1 cellular context compared by ENCODE assay signal in genomic region chr21:42734323-42734971, GRCh38.
TF ChIP-seq lines count a peak whose summit lies in the region.

No MANE protein-coding gene starts in this region.

TF ChIP-seq in HepG2, 621 proteins besides CTCF, POLR2A, EP300 and RAD21 (continued from another document and continues in another):
- no peak for TF ChIP-seq AKNA (CRISPR knock-in tag; IDR thresholded peaks at IDR 0.05; ENCODE audit: borderline replicate concordance)
- TF ChIP-seq POGZ (CRISPR knock-in tag; IDR thresholded peaks at IDR 0.05): no peak
- TF ChIP-seq ATF7-NPFF (CRISPR knock-in tag; IDR thresholded peaks at IDR 0.05; ENCODE audit: low read depth): no peak
- TF ChIP-seq, protein P1, sequence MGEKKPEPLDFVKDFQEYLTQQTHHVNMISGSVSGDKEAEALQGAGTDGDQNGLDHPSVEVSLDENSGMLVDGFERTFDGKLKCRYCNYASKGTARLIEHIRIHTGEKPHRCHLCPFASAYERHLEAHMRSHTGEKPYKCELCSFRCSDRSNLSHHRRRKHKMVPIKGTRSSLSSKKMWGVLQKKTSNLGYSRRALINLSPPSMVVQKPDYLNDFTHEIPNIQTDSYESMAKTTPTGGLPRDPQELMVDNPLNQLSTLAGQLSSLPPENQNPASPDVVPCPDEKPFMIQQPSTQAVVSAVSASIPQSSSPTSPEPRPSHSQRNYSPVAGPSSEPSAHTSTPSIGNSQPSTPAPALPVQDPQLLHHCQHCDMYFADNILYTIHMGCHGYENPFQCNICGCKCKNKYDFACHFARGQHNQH (CRISPR knock-in tag; IDR thresholded peaks at IDR 0.05): no peak; the same call in 1 of the 2 replicates
- TF ChIP-seq ZIK1 (CRISPR knock-in tag; IDR thresholded peaks at IDR 0.05; ENCODE audit: borderline replicate concordance, low read depth): no peak
- TF ChIP-seq ZBTB10 (CRISPR knock-in tag; IDR thresholded peaks at IDR 0.05; ENCODE audit: borderline replicate concordance): no peak
- no peak for TF ChIP-seq CBX2 (IDR thresholded peaks at IDR 0.05; ENCODE audit: low read depth, low read length)
- TF ChIP-seq CBX2 (CRISPR knock-in tag; IDR thresholded peaks at IDR 0.05; ENCODE audit: low read depth): no peak
- TF ChIP-seq MEF2D (CRISPR knock-in tag; IDR thresholded peaks at IDR 0.05): peak; percentile 94
- TF ChIP-seq ELF4 (CRISPR knock-in tag; IDR thresholded peaks at IDR 0.05; ENCODE audit: borderline replicate concordance): no peak
- 0 out of 2 replicates have a peak, but pooled peaks have one; percentile 56 for TF ChIP-seq SNAPC2 (CRISPR knock-in tag; IDR thresholded peaks at IDR 0.05)
- TF ChIP-seq, protein P2, sequence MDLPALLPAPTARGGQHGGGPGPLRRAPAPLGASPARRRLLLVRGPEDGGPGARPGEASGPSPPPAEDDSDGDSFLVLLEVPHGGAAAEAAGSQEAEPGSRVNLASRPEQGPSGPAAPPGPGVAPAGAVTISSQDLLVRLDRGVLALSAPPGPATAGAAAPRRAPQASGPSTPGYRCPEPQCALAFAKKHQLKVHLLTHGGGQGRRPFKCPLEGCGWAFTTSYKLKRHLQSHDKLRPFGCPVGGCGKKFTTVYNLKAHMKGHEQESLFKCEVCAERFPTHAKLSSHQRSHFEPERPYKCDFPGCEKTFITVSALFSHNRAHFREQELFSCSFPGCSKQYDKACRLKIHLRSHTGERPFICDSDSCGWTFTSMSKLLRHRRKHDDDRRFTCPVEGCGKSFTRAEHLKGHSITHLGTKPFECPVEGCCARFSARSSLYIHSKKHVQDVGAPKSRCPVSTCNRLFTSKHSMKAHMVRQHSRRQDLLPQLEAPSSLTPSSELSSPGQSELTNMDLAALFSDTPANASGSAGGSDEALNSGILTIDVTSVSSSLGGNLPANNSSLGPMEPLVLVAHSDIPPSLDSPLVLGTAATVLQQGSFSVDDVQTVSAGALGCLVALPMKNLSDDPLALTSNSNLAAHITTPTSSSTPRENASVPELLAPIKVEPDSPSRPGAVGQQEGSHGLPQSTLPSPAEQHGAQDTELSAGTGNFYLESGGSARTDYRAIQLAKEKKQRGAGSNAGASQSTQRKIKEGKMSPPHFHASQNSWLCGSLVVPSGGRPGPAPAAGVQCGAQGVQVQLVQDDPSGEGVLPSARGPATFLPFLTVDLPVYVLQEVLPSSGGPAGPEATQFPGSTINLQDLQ (CRISPR knock-in tag; IDR thresholded peaks at IDR 0.05): no peak
- TF ChIP-seq JUN (CRISPR knock-in tag; IDR thresholded peaks at IDR 0.05): 0 out of 2 replicates have a peak, but pooled peaks have one; percentile 61
- TF ChIP-seq SOX5 (CRISPR knock-in tag; IDR thresholded peaks at IDR 0.05; ENCODE audit: borderline replicate concordance): peak; percentile 87
- no peak for TF ChIP-seq SP4 (CRISPR knock-in tag; IDR thresholded peaks at IDR 0.05)
- no peak for TF ChIP-seq HNRNPH1 (optimal IDR thresholded peaks at IDR 0.05; ENCODE audit: low read depth, low read length)
- no peak for TF ChIP-seq SRSF1 (optimal IDR thresholded peaks at IDR 0.05; ENCODE audit: low read depth, low read length)
- TF ChIP-seq ZGPAT (CRISPR knock-in tag; IDR thresholded peaks at IDR 0.05): peak; percentile 71
- TF ChIP-seq ATM (IDR thresholded peaks at IDR 0.05; ENCODE audit: borderline replicate concordance): no peak
- TF ChIP-seq ZNF367 (CRISPR knock-in tag; IDR thresholded peaks at IDR 0.05; ENCODE audit: borderline replicate concordance): no peak
- TF ChIP-seq EHMT2 (IDR thresholded peaks at IDR 0.05; ENCODE audit: borderline replicate concordance, low read depth, low read length): no peak; the same call in 1 of the 2 replicates
- TF ChIP-seq ZSCAN12 (CRISPR knock-in tag; IDR thresholded peaks at IDR 0.05): no peak
- TF ChIP-seq REL (CRISPR knock-in tag; conservative IDR thresholded peaks at IDR 0.05): no peak
- TF ChIP-seq MTERF4 (CRISPR knock-in tag; IDR thresholded peaks at IDR 0.05): no peak
- no peak for TF ChIP-seq ZNF550 (CRISPR knock-in tag; IDR thresholded peaks at IDR 0.05; ENCODE audit: borderline replicate concordance)
- TF ChIP-seq ZNF660 (CRISPR knock-in tag; IDR thresholded peaks at IDR 0.05; ENCODE audit: borderline replicate concordance, low read depth): no peak
- no peak for TF ChIP-seq ZNF772 (CRISPR knock-in tag; IDR thresholded peaks at IDR 0.05)
- TF ChIP-seq, protein P3, sequence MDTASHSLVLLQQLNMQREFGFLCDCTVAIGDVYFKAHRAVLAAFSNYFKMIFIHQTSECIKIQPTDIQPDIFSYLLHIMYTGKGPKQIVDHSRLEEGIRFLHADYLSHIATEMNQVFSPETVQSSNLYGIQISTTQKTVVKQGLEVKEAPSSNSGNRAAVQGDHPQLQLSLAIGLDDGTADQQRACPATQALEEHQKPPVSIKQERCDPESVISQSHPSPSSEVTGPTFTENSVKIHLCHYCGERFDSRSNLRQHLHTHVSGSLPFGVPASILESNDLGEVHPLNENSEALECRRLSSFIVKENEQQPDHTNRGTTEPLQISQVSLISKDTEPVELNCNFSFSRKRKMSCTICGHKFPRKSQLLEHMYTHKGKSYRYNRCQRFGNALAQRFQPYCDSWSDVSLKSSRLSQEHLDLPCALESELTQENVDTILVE (CRISPR knock-in tag; IDR thresholded peaks at IDR 0.05): no peak
- TF ChIP-seq, protein P4, sequence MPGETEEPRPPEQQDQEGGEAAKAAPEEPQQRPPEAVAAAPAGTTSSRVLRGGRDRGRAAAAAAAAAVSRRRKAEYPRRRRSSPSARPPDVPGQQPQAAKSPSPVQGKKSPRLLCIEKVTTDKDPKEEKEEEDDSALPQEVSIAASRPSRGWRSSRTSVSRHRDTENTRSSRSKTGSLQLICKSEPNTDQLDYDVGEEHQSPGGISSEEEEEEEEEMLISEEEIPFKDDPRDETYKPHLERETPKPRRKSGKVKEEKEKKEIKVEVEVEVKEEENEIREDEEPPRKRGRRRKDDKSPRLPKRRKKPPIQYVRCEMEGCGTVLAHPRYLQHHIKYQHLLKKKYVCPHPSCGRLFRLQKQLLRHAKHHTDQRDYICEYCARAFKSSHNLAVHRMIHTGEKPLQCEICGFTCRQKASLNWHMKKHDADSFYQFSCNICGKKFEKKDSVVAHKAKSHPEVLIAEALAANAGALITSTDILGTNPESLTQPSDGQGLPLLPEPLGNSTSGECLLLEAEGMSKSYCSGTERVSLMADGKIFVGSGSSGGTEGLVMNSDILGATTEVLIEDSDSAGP (CRISPR knock-in tag; IDR thresholded peaks at IDR 0.05; ENCODE audit: borderline replicate concordance): no peak
- TF ChIP-seq FOXC1 (CRISPR knock-in tag; IDR thresholded peaks at IDR 0.05; ENCODE audit: borderline replicate concordance): no peak
- peak; percentile 75; the same call in 1 of the 2 replicates for TF ChIP-seq ZNF556 (CRISPR knock-in tag; IDR thresholded peaks at IDR 0.05; ENCODE audit: borderline replicate concordance)
- TF ChIP-seq SAP130 (CRISPR knock-in tag; IDR thresholded peaks at IDR 0.05; ENCODE audit: low read depth): peak; percentile 75
- TF ChIP-seq ZFP37 (CRISPR knock-in tag; IDR thresholded peaks at IDR 0.05; ENCODE audit: borderline replicate concordance): no peak
- no peak for TF ChIP-seq ATAD3A (CRISPR knock-in tag; IDR thresholded peaks at IDR 0.05)
- TF ChIP-seq, protein P5, sequence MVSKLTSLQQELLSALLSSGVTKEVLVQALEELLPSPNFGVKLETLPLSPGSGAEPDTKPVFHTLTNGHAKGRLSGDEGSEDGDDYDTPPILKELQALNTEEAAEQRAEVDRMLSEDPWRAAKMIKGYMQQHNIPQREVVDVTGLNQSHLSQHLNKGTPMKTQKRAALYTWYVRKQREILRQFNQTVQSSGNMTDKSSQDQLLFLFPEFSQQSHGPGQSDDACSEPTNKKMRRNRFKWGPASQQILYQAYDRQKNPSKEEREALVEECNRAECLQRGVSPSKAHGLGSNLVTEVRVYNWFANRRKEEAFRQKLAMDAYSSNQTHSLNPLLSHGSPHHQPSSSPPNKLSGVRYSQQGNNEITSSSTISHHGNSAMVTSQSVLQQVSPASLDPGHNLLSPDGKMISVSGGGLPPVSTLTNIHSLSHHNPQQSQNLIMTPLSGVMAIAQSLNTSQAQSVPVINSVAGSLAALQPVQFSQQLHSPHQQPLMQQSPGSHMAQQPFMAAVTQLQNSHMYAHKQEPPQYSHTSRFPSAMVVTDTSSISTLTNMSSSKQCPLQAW (CRISPR knock-in tag; IDR thresholded peaks at IDR 0.05): peak; percentile 86; the same call in 1 of the 2 replicates
- TF ChIP-seq, protein P6, sequence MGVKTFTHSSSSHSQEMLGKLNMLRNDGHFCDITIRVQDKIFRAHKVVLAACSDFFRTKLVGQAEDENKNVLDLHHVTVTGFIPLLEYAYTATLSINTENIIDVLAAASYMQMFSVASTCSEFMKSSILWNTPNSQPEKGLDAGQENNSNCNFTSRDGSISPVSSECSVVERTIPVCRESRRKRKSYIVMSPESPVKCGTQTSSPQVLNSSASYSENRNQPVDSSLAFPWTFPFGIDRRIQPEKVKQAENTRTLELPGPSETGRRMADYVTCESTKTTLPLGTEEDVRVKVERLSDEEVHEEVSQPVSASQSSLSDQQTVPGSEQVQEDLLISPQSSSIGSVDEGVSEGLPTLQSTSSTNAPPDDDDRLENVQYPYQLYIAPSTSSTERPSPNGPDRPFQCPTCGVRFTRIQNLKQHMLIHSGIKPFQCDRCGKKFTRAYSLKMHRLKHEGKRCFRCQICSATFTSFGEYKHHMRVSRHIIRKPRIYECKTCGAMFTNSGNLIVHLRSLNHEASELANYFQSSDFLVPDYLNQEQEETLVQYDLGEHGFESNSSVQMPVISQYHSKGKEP (CRISPR knock-in tag; IDR thresholded peaks at IDR 0.05): no peak
- TF ChIP-seq NBN (conservative IDR thresholded peaks at IDR 0.05): no peak
- no peak for TF ChIP-seq SCMH1 (CRISPR knock-in tag; IDR thresholded peaks at IDR 0.05; ENCODE audit: borderline replicate concordance)
- TF ChIP-seq AGO2 (optimal IDR thresholded peaks at IDR 0.05; ENCODE audit: low read depth, low read length): no peak
- TF ChIP-seq ISL2 (CRISPR knock-in tag; IDR thresholded peaks at IDR 0.05): peak; percentile 93
- TF ChIP-seq PCBP1 (IDR thresholded peaks at IDR 0.05; ENCODE audit: borderline replicate concordance, low read depth, low read length): no peak
- TF ChIP-seq ATF7 (IDR thresholded peaks at IDR 0.05): peak; percentile 76; the same call in 1 of the 2 replicates
- TF ChIP-seq ATF7 (CRISPR knock-in tag; IDR thresholded peaks at IDR 0.05): peak; percentile 81; the same call in 1 of the 2 replicates
